ENCODE assay signal across 8 cellular contexts in the genomic region with DNA sequence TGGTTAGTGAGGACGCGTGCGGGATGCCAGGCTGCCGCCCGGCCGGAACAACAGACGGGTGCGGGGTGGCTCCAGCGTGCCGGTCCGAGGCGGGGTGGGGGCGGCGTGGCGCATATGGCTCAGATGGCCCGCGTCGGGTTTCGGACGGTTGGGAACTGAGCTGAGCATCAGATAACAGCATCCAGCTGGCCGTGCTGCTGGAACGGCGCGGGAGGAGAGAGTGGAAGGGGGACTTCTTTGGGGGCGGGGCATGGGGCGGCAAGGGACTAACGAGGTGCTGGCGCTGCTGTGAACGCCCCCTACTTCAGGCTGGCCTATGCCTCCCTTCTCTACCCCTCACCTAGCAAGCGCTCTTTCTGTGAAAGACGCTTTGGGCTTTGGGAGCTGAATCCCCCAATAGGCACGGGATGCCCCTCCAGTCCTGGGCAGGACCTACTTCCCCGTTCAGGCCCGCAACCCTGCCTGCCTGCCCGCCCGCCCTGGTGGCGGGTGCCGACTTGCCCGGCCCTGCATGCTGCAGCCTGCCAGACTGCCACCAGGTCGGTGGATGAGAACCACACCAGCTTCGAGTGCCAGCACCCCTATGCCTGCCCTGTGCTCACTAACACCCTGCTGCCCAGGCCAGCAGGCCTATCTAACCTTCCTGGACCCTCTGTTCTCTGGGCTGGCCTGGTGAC. TPM values are rescaled to one million over a fixed set of nuclear protein-coding genes. Genes with fewer than 3 reads are reported as not detected.
DNase-seq lines count a peak whose midpoint lies in the region; ATAC-seq, FAIRE-seq and TF ChIP-seq lines count a peak whose summit lies in the region.

No MANE protein-coding gene starts in this region.

- H3K4me1 ChIP-seq in hepatocyte (ENCODE audit: insufficient read depth) (peaks cover 28% of the 10 kb centered on the region), small intestine (ENCODE audit: control insufficient read depth in 2 of 2, insufficient read depth in 1 of 2, low read depth in 1 of 2, low read length in 1 of 2) (no peaks in the 10 kb centered on the region)

- in situ Hi-C loops in GM13977 (cut with MboI; ENCODE audit: low pct_unique_long_range_greater_than_20kb, low sequenced_read_pairs, unreplicated experiment), result no loop called here

- ATAC-seq in HG03025 (IDR thresholded peaks at IDR 0.05; ENCODE audit: low FRiP score, unreplicated experiment) (peak; percentile 3), HG02852 (IDR thresholded peaks at IDR 0.05; ENCODE audit: unreplicated experiment) (no peak), HG02885 (IDR thresholded peaks at IDR 0.05; ENCODE audit: poor library complexity, unreplicated experiment) (no peak)

- peak; percentile 58 for DNase-seq in GM13977 (ENCODE audit: low spot score)
- DNase-seq in RPMI8226, result peak; percentile 55
- peak; percentile 43 for DNase-seq in amniotic stem cell (lab: John Stamatoyannopoulos, UW)
- peak; percentile 71 for DNase-seq in hepatocyte (ENCODE audit: low spot score)
- peak; percentile 13 for DNase-seq in small intestine

- peaks cover 13% of the 10 kb centered on the region for H3K27me3 ChIP-seq in hepatocyte
- no peaks in the 10 kb centered on the region for H3K27me3 ChIP-seq in small intestine (ENCODE audit: control insufficient read depth in 2 of 2, insufficient read depth in 2 of 2, low read length in 2 of 2)

- H3K4me3 ChIP-seq in hepatocyte (peak overlapping the region; percentile 83), small intestine (ENCODE audit: low read depth in 1 of 2, low read length in 2 of 2) (peak overlapping the region; percentile 31 to 76)

- 9% methylated on average over 24 of the region's 41 CpGs for WGBS in hepatocyte (ENCODE audit: low lambda C conversion rate, missing lambda C conversion rate)
- 2 to 4% (median 3%) methylated on average over 31 to 41 of the region's 41 CpGs for WGBS in small intestine, 3 donors

- peak overlapping the region; percentile 97 for H3K4me2 ChIP-seq in hepatocyte

- no peak for TF ChIP-seq CTCF in GM13977 (IDR thresholded peaks at IDR 0.05; ENCODE audit: extremely low read depth, insufficient read depth, missing control alignments)
- no peak for TF ChIP-seq CTCF in hepatocyte (IDR thresholded peaks at IDR 0.05; ENCODE audit: poor library complexity)

- H4K20me1 ChIP-seq in hepatocyte (ENCODE audit: insufficient read depth, poor library complexity, severe bottlenecking), result no peaks in the 10 kb centered on the region

- peak overlapping the region; percentile 100 for H2AFZ ChIP-seq in hepatocyte

- H3K27ac ChIP-seq in hepatocyte (peak overlapping the region; percentile 95), small intestine (ENCODE audit: low read depth in 1 of 2, low read length in 1 of 2) (peak overlapping the region in 1 of 2 donors; percentile 71)

- H3K36me3 ChIP-seq in hepatocyte (replicated peaks; ENCODE audit: insufficient read depth, low read depth) (no peaks in the 10 kb centered on the region), small intestine (ENCODE audit: control insufficient read depth in 2 of 2, insufficient read depth in 2 of 2, low read length in 2 of 2) (no peaks in the 10 kb centered on the region)

- H3K79me2 ChIP-seq in hepatocyte, result peaks cover 7% of the 10 kb centered on the region

- no peak for FAIRE-seq in small intestine (lab: Jason Lieb, UNC)

- H3K9me3 ChIP-seq in hepatocyte (ENCODE audit: low read depth) (no peaks in the 10 kb centered on the region), small intestine (ENCODE audit: control insufficient read depth, low read depth) (no peaks in the 10 kb centered on the region)

- no peaks in the 10 kb centered on the region for H3K9me2 ChIP-seq in hepatocyte (replicated peaks; ENCODE audit: insufficient read depth)

RNA-seq across cellular contexts. Expression of a gene that starts 0.5 kb away (rescaled TPM):
- total RNA-seq in hepatocyte, result 4.5 and 5.1 TPM in 2 replicates
- polyA plus RNA-seq in hepatocyte (5.8 and 6.2 TPM in 2 replicates), small intestine (1 to 10 TPM in 2 of 3 donors, under 1 TPM in 1; 0.67 to 2.9 (median 2.2) TPM)

RNA-seq across cellular contexts. Expression of a gene that starts 3.9 kb away (rescaled TPM):
- total RNA-seq in hepatocyte, result 0.57 TPM in 1 of 2 replicates, not detected in the other
- polyA plus RNA-seq in hepatocyte, result 0.57 and 1.5 TPM in 2 replicates
- polyA plus RNA-seq in small intestine, result under 1 TPM in 1 of 3 donors, not detected in 2; 0.15 TPM

RNA-seq across cellular contexts. Expression of a gene that starts 10.2 kb away (rescaled TPM):
- total RNA-seq in hepatocyte, result 10.7 and 14.7 TPM in 2 replicates
- polyA plus RNA-seq in hepatocyte, result 21.6 and 22.2 TPM in 2 replicates
- 100 to 1,000 TPM in 1 of 3 donors, 10 to 100 TPM in 2; 52.1 to 160 (median 86.5) TPM for polyA plus RNA-seq in small intestine

RNA-seq across cellular contexts. Expression of a gene that starts 17.3 kb away (rescaled TPM):
- 32.3 and 32.6 TPM in 2 replicates for total RNA-seq in hepatocyte
- polyA plus RNA-seq in hepatocyte (21.6 and 23.8 TPM in 2 replicates), small intestine (10 to 100 TPM; 14.8 to 21.3 (median 15.1) TPM)

RNA-seq across cellular contexts. Expression of a gene that starts 52.8 kb away (rescaled TPM):
- 2.5 and 4.9 TPM in 2 replicates for total RNA-seq in hepatocyte
- polyA plus RNA-seq in hepatocyte (3.1 and 6.6 TPM in 2 replicates), small intestine (1 to 10 TPM; 1.4 to 8.1 (median 3.4) TPM)

Comparison
In these comparisons a context has a peak if more than half of its experiments do, and no peak if none do; other contexts are left out.
1. DNase-seq: peak in every context shown above with its lines; median percentile 71 in hepatocyte; 58 in GM13977; 55 in RPMI8226; 43 in amniotic stem cell; 13 in small intestine.